ENCODE assay signal across 1 cellular context in the genomic region with DNA sequence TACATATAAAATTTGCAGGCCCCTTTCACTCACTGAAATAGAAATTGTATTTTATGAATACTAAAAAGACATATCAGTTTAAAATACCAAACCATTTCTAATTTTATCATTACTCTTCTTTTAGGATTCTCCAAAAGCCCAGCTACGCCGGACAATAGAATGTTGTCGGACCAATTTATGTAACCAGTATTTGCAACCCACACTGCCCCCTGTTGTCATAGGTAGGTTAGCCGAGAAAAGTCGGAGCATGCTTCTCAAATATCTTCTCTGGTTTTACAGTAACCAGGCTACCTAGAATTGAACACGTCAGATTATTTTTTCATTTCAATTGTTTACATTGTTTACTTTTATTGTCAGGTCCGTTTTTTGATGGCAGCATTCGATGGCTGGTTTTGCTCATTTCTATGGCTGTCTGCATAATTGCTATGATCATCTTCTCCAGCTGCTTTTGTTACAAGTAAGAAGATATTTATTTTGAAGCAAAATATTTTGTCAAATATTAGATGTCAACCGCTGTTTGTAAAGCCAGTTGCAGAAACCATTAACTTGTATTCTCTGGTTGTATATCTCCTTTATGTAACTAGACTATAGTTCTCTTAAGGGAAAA.
TF ChIP-seq lines count a peak whose summit lies in the region.

No MANE protein-coding gene starts in this region.

TF ChIP-seq in HEK293, 187 proteins besides CTCF, POLR2A, EP300 and RAD21 (continued from another document):
- TF ChIP-seq, protein P1, sequence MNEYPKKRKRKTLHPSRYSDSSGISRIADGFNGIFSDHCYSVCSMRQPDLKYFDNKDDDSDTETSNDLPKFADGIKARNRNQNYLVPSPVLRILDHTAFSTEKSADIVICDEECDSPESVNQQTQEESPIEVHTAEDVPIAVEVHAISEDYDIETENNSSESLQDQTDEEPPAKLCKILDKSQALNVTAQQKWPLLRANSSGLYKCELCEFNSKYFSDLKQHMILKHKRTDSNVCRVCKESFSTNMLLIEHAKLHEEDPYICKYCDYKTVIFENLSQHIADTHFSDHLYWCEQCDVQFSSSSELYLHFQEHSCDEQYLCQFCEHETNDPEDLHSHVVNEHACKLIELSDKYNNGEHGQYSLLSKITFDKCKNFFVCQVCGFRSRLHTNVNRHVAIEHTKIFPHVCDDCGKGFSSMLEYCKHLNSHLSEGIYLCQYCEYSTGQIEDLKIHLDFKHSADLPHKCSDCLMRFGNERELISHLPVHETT (tag by site-specific recombination; IDR thresholded peaks at IDR 0.05), result no peak
- TF ChIP-seq ZBTB8A (tag by site-specific recombination; IDR thresholded peaks at IDR 0.05) (0 out of 2 replicates have a peak, but pooled peaks have one; percentile 13), KLF8 (tag by site-specific recombination; IDR thresholded peaks at IDR 0.05) (no peak), ZNF416 (tag by site-specific recombination; IDR thresholded peaks at IDR 0.05) (no peak), MEIS1 (CRISPR knock-in tag; IDR thresholded peaks at IDR 0.05; ENCODE audit: borderline replicate concordance) (no peak), GLI2 (tag by site-specific recombination; IDR thresholded peaks at IDR 0.05; ENCODE audit: borderline replicate concordance, low read depth) (no peak)
- TF ChIP-seq, protein P2, sequence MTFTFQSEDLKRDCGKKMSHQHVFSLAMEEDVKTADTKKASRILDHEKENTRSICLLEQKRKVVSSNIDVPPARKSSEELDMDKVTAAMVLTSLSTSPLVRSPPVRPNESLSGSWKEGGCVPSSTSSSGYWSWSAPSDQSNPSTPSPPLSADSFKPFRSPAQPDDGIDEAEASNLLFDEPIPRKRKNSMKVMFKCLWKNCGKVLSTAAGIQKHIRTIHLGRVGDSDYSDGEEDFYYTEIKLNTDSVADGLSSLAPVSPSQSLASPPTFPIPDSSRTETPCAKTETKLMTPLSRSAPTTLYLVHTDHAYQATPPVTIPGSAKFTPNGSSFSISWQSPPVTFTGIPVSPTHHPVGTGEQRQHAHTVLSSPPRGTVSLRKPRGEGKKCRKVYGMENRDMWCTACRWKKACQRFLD (tag by site-specific recombination; IDR thresholded peaks at IDR 0.05), result no peak
- TF ChIP-seq, protein P3, sequence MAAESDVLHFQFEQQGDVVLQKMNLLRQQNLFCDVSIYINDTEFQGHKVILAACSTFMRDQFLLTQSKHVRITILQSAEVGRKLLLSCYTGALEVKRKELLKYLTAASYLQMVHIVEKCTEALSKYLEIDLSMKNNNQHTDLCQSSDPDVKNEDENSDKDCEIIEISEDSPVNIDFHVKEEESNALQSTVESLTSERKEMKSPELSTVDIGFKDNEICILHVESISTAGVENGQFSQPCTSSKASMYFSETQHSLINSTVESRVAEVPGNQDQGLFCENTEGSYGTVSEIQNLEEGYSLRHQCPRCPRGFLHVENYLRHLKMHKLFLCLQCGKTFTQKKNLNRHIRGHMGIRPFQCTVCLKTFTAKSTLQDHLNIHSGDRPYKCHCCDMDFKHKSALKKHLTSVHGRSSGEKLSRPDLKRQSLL (tag by site-specific recombination; IDR thresholded peaks at IDR 0.05), result no peak
- TF ChIP-seq, protein P4, sequence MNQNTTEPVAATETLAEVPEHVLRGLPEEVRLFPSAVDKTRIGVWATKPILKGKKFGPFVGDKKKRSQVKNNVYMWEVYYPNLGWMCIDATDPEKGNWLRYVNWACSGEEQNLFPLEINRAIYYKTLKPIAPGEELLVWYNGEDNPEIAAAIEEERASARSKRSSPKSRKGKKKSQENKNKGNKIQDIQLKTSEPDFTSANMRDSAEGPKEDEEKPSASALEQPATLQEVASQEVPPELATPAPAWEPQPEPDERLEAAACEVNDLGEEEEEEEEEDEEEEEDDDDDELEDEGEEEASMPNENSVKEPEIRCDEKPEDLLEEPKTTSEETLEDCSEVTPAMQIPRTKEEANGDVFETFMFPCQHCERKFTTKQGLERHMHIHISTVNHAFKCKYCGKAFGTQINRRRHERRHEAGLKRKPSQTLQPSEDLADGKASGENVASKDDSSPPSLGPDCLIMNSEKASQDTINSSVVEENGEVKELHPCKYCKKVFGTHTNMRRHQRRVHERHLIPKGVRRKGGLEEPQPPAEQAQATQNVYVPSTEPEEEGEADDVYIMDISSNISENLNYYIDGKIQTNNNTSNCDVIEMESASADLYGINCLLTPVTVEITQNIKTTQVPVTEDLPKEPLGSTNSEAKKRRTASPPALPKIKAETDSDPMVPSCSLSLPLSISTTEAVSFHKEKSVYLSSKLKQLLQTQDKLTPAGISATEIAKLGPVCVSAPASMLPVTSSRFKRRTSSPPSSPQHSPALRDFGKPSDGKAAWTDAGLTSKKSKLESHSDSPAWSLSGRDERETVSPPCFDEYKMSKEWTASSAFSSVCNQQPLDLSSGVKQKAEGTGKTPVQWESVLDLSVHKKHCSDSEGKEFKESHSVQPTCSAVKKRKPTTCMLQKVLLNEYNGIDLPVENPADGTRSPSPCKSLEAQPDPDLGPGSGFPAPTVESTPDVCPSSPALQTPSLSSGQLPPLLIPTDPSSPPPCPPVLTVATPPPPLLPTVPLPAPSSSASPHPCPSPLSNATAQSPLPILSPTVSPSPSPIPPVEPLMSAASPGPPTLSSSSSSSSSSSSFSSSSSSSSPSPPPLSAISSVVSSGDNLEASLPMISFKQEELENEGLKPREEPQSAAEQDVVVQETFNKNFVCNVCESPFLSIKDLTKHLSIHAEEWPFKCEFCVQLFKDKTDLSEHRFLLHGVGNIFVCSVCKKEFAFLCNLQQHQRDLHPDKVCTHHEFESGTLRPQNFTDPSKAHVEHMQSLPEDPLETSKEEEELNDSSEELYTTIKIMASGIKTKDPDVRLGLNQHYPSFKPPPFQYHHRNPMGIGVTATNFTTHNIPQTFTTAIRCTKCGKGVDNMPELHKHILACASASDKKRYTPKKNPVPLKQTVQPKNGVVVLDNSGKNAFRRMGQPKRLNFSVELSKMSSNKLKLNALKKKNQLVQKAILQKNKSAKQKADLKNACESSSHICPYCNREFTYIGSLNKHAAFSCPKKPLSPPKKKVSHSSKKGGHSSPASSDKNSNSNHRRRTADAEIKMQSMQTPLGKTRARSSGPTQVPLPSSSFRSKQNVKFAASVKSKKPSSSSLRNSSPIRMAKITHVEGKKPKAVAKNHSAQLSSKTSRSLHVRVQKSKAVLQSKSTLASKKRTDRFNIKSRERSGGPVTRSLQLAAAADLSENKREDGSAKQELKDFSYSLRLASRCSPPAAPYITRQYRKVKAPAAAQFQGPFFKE (tag by site-specific recombination; IDR thresholded peaks at IDR 0.05; ENCODE audit: borderline replicate concordance), result no peak
